In genomic region chrX:2541603-2542002, GRCh38 we compare ENCODE assay signal across 28 cellular contexts.
"Had no signal": no experiment of that assay in that cellular context is flagged by ENCODE, and none has a peak within 500 bp of the region (broad histone marks: within the 10 kb centered on the region; RNA-seq: fewer than 3 reads in every experiment).

No MANE protein-coding gene starts in this region.

- H3K27me3 Mint-ChIP-seq: progenitor cell of endocrine pancreas had no signal

- H3K27me3 ChIP-seq: neural progenitor cell, ovary, right lobe of liver, sigmoid colon, stomach, thyroid gland, tibial nerve, upper lobe of left lung, vagina had no signal

- H2AFZ ChIP-seq: neural progenitor cell, parathyroid adenoma had no signal

- H3K36me3 ChIP-seq: neural progenitor cell, ovary, right lobe of liver, sigmoid colon, stomach, thoracic aorta, thyroid gland, tibial nerve, upper lobe of left lung, vagina had no signal

- H3K4me3 ChIP-seq: neural progenitor cell, ovary, psoas muscle, right lobe of liver, sigmoid colon, stomach, thoracic aorta, thyroid gland, tibial nerve, upper lobe of left lung, vagina had no signal

- H3K9ac ChIP-seq: neural progenitor cell, parathyroid adenoma had no signal

- H3K27ac Mint-ChIP-seq: nephron; neural progenitor cell; progenitor cell of endocrine pancreas; stimulated activated effector memory CD8-positive, alpha-beta T cell treated with anti-CD3 and anti-CD28 coated beads, Interleukin-12 subunit alpha, Interleukin-12 subunit beta, amount 100 ng/mL, for 72 hours; stimulated activated naive B cell treated with anti-CD40 and anti-IgM and Interleukin-4, amounts not matched to agents 10 μg/mL and 1 μg/mL and 100 μg/mL, for 72 hours; stimulated activated naive CD8-positive, alpha-beta T cell treated with anti-CD3 and anti-CD28 coated beads, Interleukin-15, Interleukin-2, amounts not matched to agents 100 ng/mL and 50 ng/mL, for 24 hours had no signal

- H3K4me1 ChIP-seq: parathyroid adenoma, psoas muscle, right lobe of liver, stomach, thyroid gland, upper lobe of left lung, vagina had no signal

- H3K4me3 Mint-ChIP-seq: nephron; neural progenitor cell; stimulated activated effector memory CD8-positive, alpha-beta T cell treated with anti-CD3 and anti-CD28 coated beads, Interleukin-12 subunit alpha, Interleukin-12 subunit beta, amount 100 ng/mL, for 72 hours; stimulated activated naive B cell treated with anti-CD40 and anti-IgM and Interleukin-4, amounts not matched to agents 10 μg/mL and 1 μg/mL and 100 μg/mL, for 72 hours; stimulated activated naive CD8-positive, alpha-beta T cell treated with anti-CD3 and anti-CD28 coated beads, Interleukin-15, Interleukin-2, amounts not matched to agents 100 ng/mL and 50 ng/mL, for 24 hours had no signal

- H3K4me2 ChIP-seq: neural progenitor cell had no signal

- FAIRE-seq: small intestine, urothelium cell line had no signal

- H3K9me3 ChIP-seq: ovary, psoas muscle, right lobe of liver, stomach, thoracic aorta, thyroid gland, tibial nerve, upper lobe of left lung, vagina had no signal

- H3K36me3 Mint-ChIP-seq: neural progenitor cell; stimulated activated effector memory CD8-positive, alpha-beta T cell treated with anti-CD3 and anti-CD28 coated beads, Interleukin-12 subunit alpha, Interleukin-12 subunit beta, amount 100 ng/mL, for 72 hours had no signal

- H3K27ac ChIP-seq: neural progenitor cell, ovary, parathyroid adenoma, psoas muscle, right lobe of liver, sigmoid colon, stomach, thoracic aorta, thyroid gland, tibial nerve, upper lobe of left lung, vagina had no signal

- H3K79me2 ChIP-seq: parathyroid adenoma had no signal

- DNase-seq: occipital lobe; ovary; posterior cingulate gyrus; psoas muscle; right cardiac atrium; right lobe of liver; sigmoid colon; small intestine; stimulated activated CD4-positive, alpha-beta T cell treated with anti-CD3 and anti-CD28 coated beads, Interleukin-15, amount 100 ng/mL, for 24 hours; stimulated activated CD4-positive, alpha-beta T cell treated with anti-CD3 and anti-CD28 coated beads, Interleukin-2, amount 100 ng/mL, for 24 hours; stimulated activated CD4-positive, alpha-beta T cell treated with anti-CD3 and anti-CD28 coated beads, Interleukin-2, amount 100 ng/mL, for 48 hours; stimulated activated CD4-positive, alpha-beta T cell treated with anti-CD3 and anti-CD28 coated beads, Interleukin-4, amount 100 ng/mL, for 24 hours; stimulated activated naive B cell treated with anti-CD40 and anti-IgM and Interleukin-4, amounts not matched to agents 10 μg/mL and 1 μg/mL and 100 μg/mL, for 72 hours; stimulated activated naive CD4-positive, alpha-beta T cell treated with Interleukin-2 at 50 U/mL for 16 hours; stomach; thyroid gland; trophoblast cell; upper lobe of left lung had no signal

- H3K4me1 Mint-ChIP-seq: stimulated activated effector memory CD8-positive, alpha-beta T cell treated with anti-CD3 and anti-CD28 coated beads, Interleukin-12 subunit alpha, Interleukin-12 subunit beta, amount 100 ng/mL, for 72 hours; stimulated activated naive B cell treated with anti-CD40 and anti-IgM and Interleukin-4, amounts not matched to agents 10 μg/mL and 1 μg/mL and 100 μg/mL, for 72 hours had no signal

- ATAC-seq: psoas muscle; right cardiac atrium; right lobe of liver; stimulated activated effector memory CD8-positive, alpha-beta T cell treated with anti-CD3 and anti-CD28 coated beads, Interleukin-12 subunit alpha, Interleukin-12 subunit beta, amount 100 ng/mL, for 72 hours; stimulated activated naive B cell treated with anti-CD40 and anti-IgM and Interleukin-4, amounts not matched to agents 10 μg/mL and 1 μg/mL and 100 μg/mL, for 72 hours had no signal
